ENCODE assay signal across 8 cellular contexts in genomic region chr1:209839875-209840491, GRCh38. TPM values are rescaled to one million over a fixed set of nuclear protein-coding genes. Genes with fewer than 3 reads are reported as not detected.
A peak's percentile ranks its signal among the peaks of the same experiment; 100 is the strongest.
DNase-seq lines count a peak whose midpoint lies in the region; ATAC-seq and TF ChIP-seq lines count a peak whose summit lies in the region.

No MANE protein-coding gene starts in this region.

- TF ChIP-seq CTCF in Panc1 (IDR thresholded peaks at IDR 0.05) (no peak), psoas muscle (IDR thresholded peaks at IDR 0.05) (no peak)

- peak overlapping the region; percentile 31 for H3K27ac ChIP-seq in Panc1 (ENCODE audit: low read length)
- peak overlapping the region; percentile 90 for H3K27ac ChIP-seq in epithelial cell of prostate
- H3K27ac ChIP-seq in psoas muscle: peak overlapping the region; percentile 38

- no peaks in the 10 kb centered on the region for H3K9me3 ChIP-seq in Panc1 (ENCODE audit: control insufficient read depth, insufficient read depth, low read depth, low read length)
- no peaks in the 10 kb centered on the region for H3K9me3 ChIP-seq in psoas muscle

- DNase-seq in ELR (ENCODE audit: low read depth) (peak; percentile 97), Panc1 (ENCODE audit: low read depth, low spot score) (peak; percentile 92), epithelial cell of prostate (ENCODE audit: low read depth, low spot score) (peak; percentile 86), psoas muscle (no peak), NCI-H1694 treated with DMSO at 0.1 percent for 48 hours (lab: John Stamatoyannopoulos, UW) (no peak), NCI-H187 treated with DMSO at 0.1 percent for 48 hours (lab: John Stamatoyannopoulos, UW) (no peak)

- no peaks in the 10 kb centered on the region for H3K27me3 ChIP-seq in Panc1 (ENCODE audit: control insufficient read depth, insufficient read depth, low read length)
- H3K27me3 ChIP-seq in psoas muscle (ENCODE audit: insufficient read depth in 3 of 3, low read length in 2 of 3): no peaks in the 10 kb centered on the region

- peaks cover 41% of the 10 kb centered on the region for H3K36me3 ChIP-seq in Panc1 (ENCODE audit: control insufficient read depth, insufficient read depth, low read length)
- H3K36me3 ChIP-seq in psoas muscle (ENCODE audit: insufficient read depth in 1 of 2, low read depth in 1 of 2): peaks cover 44 to 100% of the 10 kb centered on the region in 2 donors

- POLR2A ChIA-PET in Panc1 (lab: Charles Lee): no interaction called here

- H3K4me3 ChIP-seq in Panc1 (ENCODE audit: low read depth in 2 of 2, low read length in 2 of 2) (no peak overlapping the region), psoas muscle (no peak overlapping the region)

- peaks cover 6% of the 10 kb centered on the region; the same call in 1 of the 2 replicates for H3K4me1 ChIP-seq in Panc1 (ENCODE audit: control insufficient read depth, insufficient read depth, low read length)
- no peaks in the 10 kb centered on the region for H3K4me1 ChIP-seq in psoas muscle

- CTCF ChIA-PET in Panc1 (lab: Charles Lee): no interaction called here

- ATAC-seq in Panc1 (peak; percentile 96), psoas muscle (peak; percentile 53 to 90 (median 65)), HG03175 (IDR thresholded peaks at IDR 0.05; ENCODE audit: unreplicated experiment) (no peak), GM18498 (IDR thresholded peaks at IDR 0.05; ENCODE audit: unreplicated experiment) (no peak)

- no TSS peak for BruUV-seq in Panc1 (replicated peaks; lab: Mats Ljungman, UMichigan)

- WGBS in psoas muscle, 3 donors: 61 to 69% (median 61%) methylated on average over 5 of the region's 5 CpGs

- intact Hi-C loops in Panc1 (cut with micrococcal nuclease; ENCODE audit: unreplicated experiment): no loop called here
- intact Hi-C loops in psoas muscle (cut with DNase I): no loop called here

- in situ Hi-C loops in Panc1 (cut with HindIII; ENCODE audit: low pct_unique_long_range_greater_than_20kb, low sequenced_read_pairs): no loop called here

RNA-seq across cellular contexts. Expression of gene UTP25, which starts 12.2 kb away (rescaled TPM):
- total RNA-seq in Panc1 (2021; ENCODE audit: unreplicated experiment): 9.5 TPM
- 4.0 TPM for polyA plus RNA-seq in Panc1 (2012; ENCODE audit: insufficient read length)
- total RNA-seq in psoas muscle: 1 to 10 TPM; 3.2 to 5.4 (median 4.2) TPM
- 1 to 10 TPM; 1.9 to 5.2 (median 3.9) TPM for polyA plus RNA-seq in psoas muscle

RNA-seq across cellular contexts. Expression of gene IRF6, which starts 34.0 kb away (rescaled TPM):
- 0.64 TPM for total RNA-seq in Panc1 (2021; ENCODE audit: unreplicated experiment)
- polyA plus RNA-seq in Panc1 (2012; ENCODE audit: insufficient read length): 0.28 TPM
- 1 to 10 TPM in 2 of 4 donors, under 1 TPM in 1, not detected in 1; 0.32 to 5.1 (median 1.1) TPM for total RNA-seq in psoas muscle
- polyA plus RNA-seq in psoas muscle: under 1 TPM; 0.26 to 0.42 (median 0.31) TPM

RNA-seq across cellular contexts. Expression of gene C1orf74, which starts 55.6 kb away (rescaled TPM):
- total RNA-seq in Panc1 (2021; ENCODE audit: unreplicated experiment) (1.7 TPM), psoas muscle (1 to 10 TPM in 2 of 4 donors, under 1 TPM in 2; 0.54 to 1.4 (median 0.99) TPM)
- polyA plus RNA-seq in Panc1 (2012; ENCODE audit: insufficient read length): 0.97 TPM
- polyA plus RNA-seq in psoas muscle: 1 to 10 TPM in 2 of 3 donors, under 1 TPM in 1; 0.45 to 1.8 (median 1.6) TPM

Comparison
In these comparisons a context has a peak if more than half of its experiments do, and no peak if none do; other contexts are left out.
1. DNase-seq: peak in ELR (single experiment), Panc1 (single experiment) and epithelial cell of prostate (single experiment); none in psoas muscle (0 of 2), NCI-H1694 treated with DMSO at 0.1 percent for 48 hours (single experiment) and NCI-H187 treated with DMSO at 0.1 percent for 48 hours (single experiment).
2. ATAC-seq: peak in Panc1 (single experiment) and psoas muscle (4 of 4); none in HG03175 (single experiment) and GM18498 (single experiment).
3. H3K27ac ChIP-seq: peak in every context shown above with its lines; median percentile 90 in epithelial cell of prostate; 38 in psoas muscle; 31 in Panc1.